Comparison of ENCODE assay signal across 8 cellular contexts in genomic region chr1:41362357-41362721, GRCh38. TPM values are rescaled to one million over a fixed set of nuclear protein-coding genes. Genes with fewer than 3 reads are reported as not detected.
DNase-seq lines count a peak whose midpoint lies in the region; ATAC-seq and TF ChIP-seq lines count a peak whose summit lies in the region.

No MANE protein-coding gene starts in this region.

- H3K36me3 ChIP-seq in SJCRH30 (no peaks in the 10 kb centered on the region), smooth muscle cell (ENCODE audit: low read depth) (no peaks in the 10 kb centered on the region)

- 15% methylated on average over 4 of the region's 20 CpGs for WGBS in smooth muscle cell (ENCODE audit: low lambda C conversion rate)

- no peaks in the 10 kb centered on the region for H3K36me3 Mint-ChIP-seq in activated CD8-positive, alpha-beta memory T cell treated with anti-CD3 and anti-CD28 coated beads, Interleukin-2, amount 10 ng/mL, durations not matched to agents 7 days and 5 days

- peaks cover 7% of the 10 kb centered on the region for H3K4me1 Mint-ChIP-seq in activated CD8-positive, alpha-beta memory T cell treated with anti-CD3 and anti-CD28 coated beads, Interleukin-2, amount 10 ng/mL, durations not matched to agents 7 days and 5 days

- H3K4me3 ChIP-seq in SJCRH30 (peak overlapping the region; percentile 72), iPS-18c (ENCODE audit: insufficient read depth, low read depth, low read length) (peak overlapping the region; percentile 53), smooth muscle cell (peak overlapping the region; percentile 65)

- no peaks in the 10 kb centered on the region for H3K79me2 ChIP-seq in smooth muscle cell (ENCODE audit: low read depth)

- H3K9me3 Mint-ChIP-seq in activated CD8-positive, alpha-beta memory T cell treated with anti-CD3 and anti-CD28 coated beads, Interleukin-2, amount 10 ng/mL, durations not matched to agents 7 days and 5 days (ENCODE audit: low read depth) = no peaks in the 10 kb centered on the region

- H3K27me3 ChIP-seq in SJCRH30 (no peaks in the 10 kb centered on the region), smooth muscle cell (ENCODE audit: low read depth) (peaks cover 38% of the 10 kb centered on the region)

- no peak for TF ChIP-seq CTCF in smooth muscle cell (IDR thresholded peaks at IDR 0.05; ENCODE audit: borderline replicate concordance, insufficient read depth, poor library complexity, severe bottlenecking)

- no peak overlapping the region for H3K4me3 Mint-ChIP-seq in activated CD8-positive, alpha-beta memory T cell treated with anti-CD3 and anti-CD28 coated beads, Interleukin-2, amount 10 ng/mL, durations not matched to agents 7 days and 5 days

- H3K27ac ChIP-seq in SJCRH30 (no peak overlapping the region), smooth muscle cell (ENCODE audit: low read depth) (no peak overlapping the region)

- no peaks in the 10 kb centered on the region for H3F3A ChIP-seq in smooth muscle cell (ENCODE audit: low read depth)

- no peak overlapping the region for H3K9ac ChIP-seq in smooth muscle cell (ENCODE audit: low read depth)

- H2AFZ ChIP-seq in smooth muscle cell (ENCODE audit: low read depth) = no peak overlapping the region

- peaks cover 52% of the 10 kb centered on the region for H3K27me3 Mint-ChIP-seq in activated CD8-positive, alpha-beta memory T cell treated with anti-CD3 and anti-CD28 coated beads, Interleukin-2, amount 10 ng/mL, durations not matched to agents 7 days and 5 days

- no peak for ATAC-seq in activated CD8-positive, alpha-beta memory T cell treated with anti-CD3 and anti-CD28 coated beads, Interleukin-2, amount 10 ng/mL, durations not matched to agents 7 days and 5 days
- ATAC-seq in GM21786 (IDR thresholded peaks at IDR 0.05; ENCODE audit: unreplicated experiment) = no peak

- peak; percentile 82 for DNase-seq in NCI-H748 (lab: John Stamatoyannopoulos, UW; ENCODE audit: unreplicated experiment)
- DNase-seq in NCI-H748 treated with DMSO at 0.1 percent for 48 hours (lab: John Stamatoyannopoulos, UW) = no peak
- peak in 1 of 2 experiments; percentile 34 for DNase-seq in SJCRH30
- no peak for DNase-seq in smooth muscle cell (lab: John Stamatoyannopoulos, UW; ENCODE audit: unreplicated experiment)
- DNase-seq in activated CD8-positive, alpha-beta memory T cell treated with anti-CD3 and anti-CD28 coated beads, Interleukin-2, amount 10 ng/mL, durations not matched to agents 7 days and 5 days = no peak
- no peak for DNase-seq in stimulated activated CD4-positive, alpha-beta T cell treated with anti-CD3 and anti-CD28 coated beads, Interleukin-2, amount 100 ng/mL, for 24 hours

- CTCF ChIA-PET in activated CD8-positive, alpha-beta memory T cell treated with anti-CD3 and anti-CD28 coated beads, Interleukin-2, amount 10 ng/mL, durations not matched to agents 7 days and 5 days (lab: Charles Lee) = interaction anchor here (0.9 kb wide), 1 partner anchor 17 kb away, joined by 4 read pairs; no protein-coding TSS in a partner anchor

- no peak overlapping the region for H3K27ac Mint-ChIP-seq in activated CD8-positive, alpha-beta memory T cell treated with anti-CD3 and anti-CD28 coated beads, Interleukin-2, amount 10 ng/mL, durations not matched to agents 7 days and 5 days

- H3K9me3 ChIP-seq in SJCRH30 (replicated peaks) = no peaks in the 10 kb centered on the region
- no peaks in the 10 kb centered on the region for H3K9me3 ChIP-seq in iPS-18c (ENCODE audit: control insufficient read depth, insufficient read depth, low read length)
- H3K9me3 ChIP-seq in smooth muscle cell (replicated peaks; ENCODE audit: low read depth) = no peaks in the 10 kb centered on the region

- H3K4me1 ChIP-seq in SJCRH30 (peaks cover 54% of the 10 kb centered on the region), smooth muscle cell (ENCODE audit: low read depth) (peaks cover 37% of the 10 kb centered on the region)

- H4K20me1 ChIP-seq in smooth muscle cell (ENCODE audit: low read depth) = no peaks in the 10 kb centered on the region

- H3K4me2 ChIP-seq in smooth muscle cell = peak overlapping the region; percentile 98

RNA-seq across cellular contexts. Expression of gene FOXO6, which starts 1.1 kb away (rescaled TPM):
- 11.9 and 12.9 TPM in 2 replicates for total RNA-seq in SJCRH30 (2014; rRNA removed; shearing (Covaris generic))
- 0.85 and 0.99 TPM in 2 replicates for total RNA-seq in smooth muscle cell
- polyA plus RNA-seq in smooth muscle cell = 1.7 and 2.3 TPM in 2 replicates
- not detected for total RNA-seq in activated CD8-positive, alpha-beta memory T cell treated with anti-CD3 and anti-CD28 coated beads, Interleukin-2, amount 10 ng/mL, durations not matched to agents 7 days and 5 days
